ENCODE assay signal across 18 cellular contexts in the genomic region with DNA sequence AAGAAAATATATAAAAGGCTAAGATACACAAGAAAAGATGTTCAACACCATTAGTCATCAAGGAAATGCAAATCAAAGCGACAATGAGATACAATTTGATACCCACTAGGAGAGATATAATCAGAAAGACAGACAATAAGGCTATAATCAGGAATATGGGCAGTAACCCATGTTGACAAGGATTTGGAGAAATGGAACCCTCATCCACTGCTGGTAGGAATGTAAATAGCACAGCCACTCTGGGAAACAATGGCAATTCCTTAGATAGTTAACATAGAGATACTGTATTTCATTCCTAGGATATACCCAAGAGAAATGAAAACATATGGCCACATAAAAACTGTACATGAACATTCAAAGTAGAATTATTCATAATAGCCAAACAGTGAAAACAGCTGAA.
"Had no signal": no experiment of that assay in that cellular context is flagged by ENCODE, and none has a peak within 500 bp of the region (broad histone marks: within the 10 kb centered on the region; RNA-seq: fewer than 3 reads in every experiment).

No MANE protein-coding gene starts in this region.

- H3K4me1 ChIP-seq: esophagus muscularis mucosa, gastroesophageal sphincter, left ventricle myocardium inferior, testis had no signal

- H3K27ac Mint-ChIP-seq: activated CD8-positive, alpha-beta T cell treated with anti-CD3 and anti-CD28 coated beads, Interleukin-2, amount 10 ng/mL, durations not matched to agents 7 days and 5 days; activated T-helper 1 cell treated with anti-CD3 and anti-CD28 coated beads, Interleukin-12 subunit alpha, Interleukin-12 subunit beta, Interleukin-2, Interleukin-4 antibody, amounts not matched to agents 30 ng/mL and 10 ng/mL and 1 ng/mL, durations not matched to agents 14 hours and 24 hours and 36 hours; dendritic cell treated with granulocyte-macrophage colony-stimulating factor and Interleukin-4, amounts not matched to agents 40 ng/mL and 50 ng/mL, for 4 days; nephron had no signal

- H3K9me3 Mint-ChIP-seq: activated T-helper 1 cell treated with anti-CD3 and anti-CD28 coated beads, Interleukin-12 subunit alpha, Interleukin-12 subunit beta, Interleukin-2, Interleukin-4 antibody, amounts not matched to agents 30 ng/mL and 10 ng/mL and 1 ng/mL, durations not matched to agents 14 hours and 24 hours and 36 hours; dendritic cell treated with granulocyte-macrophage colony-stimulating factor and Interleukin-4, amounts not matched to agents 40 ng/mL and 50 ng/mL, for 4 days; nephron had no signal

- H3K27ac ChIP-seq: esophagus muscularis mucosa, gastroesophageal sphincter, left ventricle myocardium inferior, ovary, skin epidermis, testis, VCaP had no signal

- DNase-seq: activated CD4-positive, alpha-beta T cell treated with anti-CD3 and anti-CD28 coated beads for 4 hours; activated CD8-positive, alpha-beta T cell treated with anti-CD3 and anti-CD28 coated beads, Interleukin-2, amount 10 ng/mL, durations not matched to agents 7 days and 5 days; activated naive CD4-positive, alpha-beta T cell treated with Interleukin-2 at 50 U/mL for 16 hours; kidney; left ventricle myocardium inferior; mesenchymal stem cell; ovary; stimulated activated CD4-positive, alpha-beta T cell treated with anti-CD3 and anti-CD28 coated beads, Interleukin-4, amount 100 ng/mL, for 4 hours; stimulated activated naive CD8-positive, alpha-beta T cell treated with anti-CD3 and anti-CD28 coated beads, Interleukin-15, amount 100 ng/mL, for 72 hours; T-helper 1 cell; testis had no signal

- H3K4me1 Mint-ChIP-seq: nephron; stimulated activated naive CD8-positive, alpha-beta T cell treated with anti-CD3 and anti-CD28 coated beads, Interleukin-15, amount 100 ng/mL, for 72 hours had no signal

- FAIRE-seq: kidney had no signal

- H3K36me3 ChIP-seq: esophagus muscularis mucosa, gastroesophageal sphincter, left ventricle myocardium inferior, ovary had no signal

- H3K9me3 ChIP-seq: esophagus muscularis mucosa, gastroesophageal sphincter, left ventricle myocardium inferior, ovary, testis had no signal

- H3K4me3 Mint-ChIP-seq: activated CD8-positive, alpha-beta T cell treated with anti-CD3 and anti-CD28 coated beads, Interleukin-2, amount 10 ng/mL, durations not matched to agents 7 days and 5 days; activated T-helper 1 cell treated with anti-CD3 and anti-CD28 coated beads, Interleukin-12 subunit alpha, Interleukin-12 subunit beta, Interleukin-2, Interleukin-4 antibody, amounts not matched to agents 30 ng/mL and 10 ng/mL and 1 ng/mL, durations not matched to agents 14 hours and 24 hours and 36 hours; dendritic cell treated with granulocyte-macrophage colony-stimulating factor and Interleukin-4, amounts not matched to agents 40 ng/mL and 50 ng/mL, for 4 days; nephron; stimulated activated naive CD8-positive, alpha-beta T cell treated with anti-CD3 and anti-CD28 coated beads, Interleukin-15, amount 100 ng/mL, for 72 hours had no signal

- ATAC-seq: activated CD8-positive, alpha-beta T cell treated with anti-CD3 and anti-CD28 coated beads, Interleukin-2, amount 10 ng/mL, durations not matched to agents 7 days and 5 days; gastroesophageal sphincter; stimulated activated naive CD8-positive, alpha-beta T cell treated with anti-CD3 and anti-CD28 coated beads, Interleukin-15, amount 100 ng/mL, for 72 hours had no signal

- H3K27me3 Mint-ChIP-seq: dendritic cell treated with granulocyte-macrophage colony-stimulating factor and Interleukin-4, amounts not matched to agents 40 ng/mL and 50 ng/mL, for 4 days had no signal

- H3K4me3 ChIP-seq: esophagus muscularis mucosa, gastroesophageal sphincter, left ventricle myocardium inferior, ovary, skin epidermis, testis had no signal

- H3K27me3 ChIP-seq: esophagus muscularis mucosa, gastroesophageal sphincter, ovary, testis had no signal
